ENCODE assay signal across 1 cellular context in genomic region chr3:157159762-157160651, GRCh38.
A peak's percentile ranks its signal among the peaks of the same experiment; 100 is the strongest.
TF ChIP-seq lines count a peak whose summit lies in the region.

CCNL1 (minus strand) TSS chr3:157160147; CDS start chr3:157160094, 53 bp downstream.

TF ChIP-seq in HEK293, 187 proteins besides CTCF, POLR2A, EP300 and RAD21 (continued from another document and continues in another):
- peak; percentile 60 for TF ChIP-seq ZFP69B (tag by site-specific recombination; IDR thresholded peaks at IDR 0.05)
- no peak; the same call in 1 of the 2 replicates for TF ChIP-seq ZBTB1 (tag by site-specific recombination; IDR thresholded peaks at IDR 0.05)
- TF ChIP-seq ZFHX2 (tag by site-specific recombination; conservative IDR thresholded peaks at IDR 0.05): peak; percentile 68
- TF ChIP-seq ZNF600 (tag by site-specific recombination; IDR thresholded peaks at IDR 0.05): 0 out of 2 replicates have a peak, but pooled peaks have one; percentile 31
- TF ChIP-seq ZNF768 (tag by site-specific recombination; IDR thresholded peaks at IDR 0.05): no peak
- peak; percentile 84 for TF ChIP-seq ZNF391 (tag by site-specific recombination; IDR thresholded peaks at IDR 0.05; ENCODE audit: borderline replicate concordance, low read depth)
- TF ChIP-seq ZXDB (tag by site-specific recombination; IDR thresholded peaks at IDR 0.05): peak; percentile 89
- TF ChIP-seq TRIM28 (IDR thresholded peaks at IDR 0.05; ENCODE audit: borderline replicate concordance, low read length): peak; percentile 78; the same call in 1 of the 2 replicates
- TF ChIP-seq ZSCAN5A (tag by site-specific recombination; IDR thresholded peaks at IDR 0.05): 0 out of 2 replicates have a peak, but pooled peaks have one; percentile 82
- peak; percentile 96 for TF ChIP-seq ZEB2 (tag by site-specific recombination; IDR thresholded peaks at IDR 0.05)
- TF ChIP-seq ZNF555 (tag by site-specific recombination; conservative IDR thresholded peaks at IDR 0.05): no peak
- TF ChIP-seq ZSCAN4 (tag by site-specific recombination; IDR thresholded peaks at IDR 0.05): peak; percentile 37; the same call in 1 of the 2 replicates
- TF ChIP-seq ZNF529 (tag by site-specific recombination; IDR thresholded peaks at IDR 0.05; ENCODE audit: insufficient replicate concordance): no peak
- no peak for TF ChIP-seq ZNF510 (tag by site-specific recombination; IDR thresholded peaks at IDR 0.05; ENCODE audit: insufficient replicate concordance)
- TF ChIP-seq PBX3 (CRISPR knock-in tag; IDR thresholded peaks at IDR 0.05): peak; percentile 94
- 0 out of 2 replicates have a peak, but pooled peaks have one; percentile 27 for TF ChIP-seq TSHZ1 (tag by site-specific recombination; IDR thresholded peaks at IDR 0.05; ENCODE audit: borderline replicate concordance)
- TF ChIP-seq SP7 (tag by site-specific recombination; IDR thresholded peaks at IDR 0.05): peak; percentile 93
- TF ChIP-seq ZIC2 (tag by site-specific recombination; IDR thresholded peaks at IDR 0.05): peak; percentile 13; the same call in 1 of the 2 replicates
- TF ChIP-seq GLIS1 (tag by site-specific recombination; IDR thresholded peaks at IDR 0.05): peak; percentile 55
- peak; percentile 62; the same call in 1 of the 2 replicates for TF ChIP-seq ZNF121 (tag by site-specific recombination; IDR thresholded peaks at IDR 0.05)
- TF ChIP-seq INSM2 (tag by site-specific recombination; IDR thresholded peaks at IDR 0.05): peak; percentile 90; the same call in 1 of the 2 replicates
- TF ChIP-seq ZNF146 (tag by site-specific recombination; IDR thresholded peaks at IDR 0.05): peak; percentile 78; the same call in 1 of the 2 replicates
- TF ChIP-seq KLF10 (tag by site-specific recombination; IDR thresholded peaks at IDR 0.05): peak; percentile 94
- peak; percentile 72 for TF ChIP-seq WT1 (tag by site-specific recombination; IDR thresholded peaks at IDR 0.05)
- TF ChIP-seq SP2 (tag by site-specific recombination; IDR thresholded peaks at IDR 0.05): peak; percentile 73
- peak; percentile 62 for TF ChIP-seq PATZ1 (tag by site-specific recombination; IDR thresholded peaks at IDR 0.05)
- TF ChIP-seq ZNF248 (tag by site-specific recombination; IDR thresholded peaks at IDR 0.05): no peak
- TF ChIP-seq ZNF274 (IDR thresholded peaks at IDR 0.05; ENCODE audit: low read length): no peak
- TF ChIP-seq ZNF274 (tag by site-specific recombination; IDR thresholded peaks at IDR 0.05; ENCODE audit: borderline replicate concordance): no peak
- no peak for TF ChIP-seq MZF1 (tag by site-specific recombination; IDR thresholded peaks at IDR 0.05; ENCODE audit: borderline replicate concordance)
- peak; percentile 45 for TF ChIP-seq ZBTB8A (tag by site-specific recombination; IDR thresholded peaks at IDR 0.05)
- TF ChIP-seq ZNF580 (tag by site-specific recombination; IDR thresholded peaks at IDR 0.05): peak; percentile 72
- TF ChIP-seq ZSCAN16 (tag by site-specific recombination; IDR thresholded peaks at IDR 0.05): no peak
- peak; percentile 98 for TF ChIP-seq ZBTB26 (tag by site-specific recombination; optimal IDR thresholded peaks at IDR 0.05)
- TF ChIP-seq ZFP37 (tag by site-specific recombination; IDR thresholded peaks at IDR 0.05): peak; percentile 97
- no peak for TF ChIP-seq ZNF585B (tag by site-specific recombination; IDR thresholded peaks at IDR 0.05)
- 0 out of 2 replicates have a peak, but pooled peaks have one; percentile 14 for TF ChIP-seq ZNF366 (tag by site-specific recombination; conservative IDR thresholded peaks at IDR 0.05)
- 0 out of 2 replicates have a peak, but pooled peaks have one; percentile 24 for TF ChIP-seq ZNF704 (tag by site-specific recombination; IDR thresholded peaks at IDR 0.05)
- TF ChIP-seq ZNF324 (tag by site-specific recombination; IDR thresholded peaks at IDR 0.05): peak; percentile 74
- peak; percentile 64; the same call in 1 of the 2 replicates for TF ChIP-seq PRDM4 (tag by site-specific recombination; IDR thresholded peaks at IDR 0.05)
